ENCODE assay signal across 35 cellular contexts in the genomic region with DNA sequence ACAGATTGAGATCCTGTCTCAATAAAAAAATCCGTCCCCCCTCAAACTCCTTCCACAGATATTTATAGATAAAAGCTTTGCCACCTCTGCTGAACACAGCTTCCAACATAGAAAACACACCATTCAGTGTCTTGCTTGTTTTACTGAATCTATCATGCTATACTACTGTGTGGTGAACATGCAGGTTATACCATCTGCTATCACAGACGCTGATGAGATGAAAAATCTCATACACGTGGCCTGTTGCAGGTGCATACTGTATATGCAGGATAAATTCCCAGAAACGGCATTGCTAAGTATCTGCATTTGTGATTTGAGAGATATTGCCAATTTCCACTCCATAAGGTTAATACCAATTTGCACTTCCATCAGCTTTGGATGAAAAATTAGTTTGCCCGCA. TPM values are rescaled to one million over a fixed set of nuclear protein-coding genes. Genes with fewer than 3 reads are reported as not detected.
"Had no signal": no experiment of that assay in that cellular context is flagged by ENCODE, and none has a peak within 500 bp of the region (broad histone marks: within the 10 kb centered on the region; RNA-seq: fewer than 3 reads in every experiment).

No MANE protein-coding gene starts in this region.

- H3K27me3 ChIP-seq: adrenal gland, body of pancreas, brain microvascular endothelial cell, breast epithelium had no signal

- H3K4me3 ChIP-seq: adrenal gland, body of pancreas, breast epithelium had no signal

- H3K27ac ChIP-seq: adrenal gland, body of pancreas, brain microvascular endothelial cell, breast epithelium, WERI-Rb-1 had no signal

- H3K36me3 ChIP-seq: adrenal gland, brain microvascular endothelial cell, breast epithelium, WERI-Rb-1 had no signal

- H3K9me3 ChIP-seq: adrenal gland, body of pancreas, breast epithelium had no signal

- DNase-seq: activated B cell treated with CpG ODN at 0.5 μM for 24 hours; activated CD4-positive, alpha-beta memory T cell treated with anti-CD3 and anti-CD28 coated beads for 36 hours; activated CD4-positive, alpha-beta T cell treated with anti-CD3 and anti-CD28 coated beads for 4 hours; activated CD4-positive, alpha-beta T cell treated with anti-CD3 and anti-CD28 coated beads, Interleukin-2, amount 10 ng/mL, durations not matched to agents 24 days and 14 days; activated CD4-positive, alpha-beta T cell treated with anti-CD3 and anti-CD28 coated beads, Interleukin-2, amount 50 U/mL, for 1 hour; activated CD4-positive, alpha-beta T cell treated with anti-CD3 and anti-CD28 coated beads, Interleukin-2, amount 50 U/mL, for 4 hours; activated CD4-positive, CD25-positive, alpha-beta regulatory T cell treated with anti-CD3 and anti-CD28 coated beads, Interleukin-2, amount 50 U/mL, for 72 hours; activated CD8-positive, alpha-beta memory T cell treated with anti-CD3 and anti-CD28 coated beads, Interleukin-2, amount 50 U/mL, for 4 hours; activated CD8-positive, alpha-beta T cell treated with anti-CD3 and anti-CD28 coated beads for 36 hours; activated effector memory CD4-positive, alpha-beta T cell treated with anti-CD3 and anti-CD28 coated beads, Interleukin-2, amount 50 U/mL, for 16 hours; activated gamma-delta T cell treated with Interleukin-2 at 50 U/mL for 16 hours; activated naive CD4-positive, alpha-beta T cell; activated naive CD4-positive, alpha-beta T cell treated with anti-CD3 and anti-CD28 coated beads for 36 hours; activated naive CD4-positive, alpha-beta T cell treated with anti-CD3 and anti-CD28 coated beads, Interleukin-2, amount 50 U/mL, for 16 hours; activated naive CD8-positive, alpha-beta T cell treated with anti-CD3 and anti-CD28 coated beads for 36 hours; activated T-cell treated with anti-CD3 and anti-CD28 coated beads for 4 hours; activated T-cell treated with anti-CD3 and anti-CD28 coated beads, Interleukin-2, amount 50 U/mL, for 1 hour; activated T-cell treated with anti-CD3 and anti-CD28 coated beads, Interleukin-2, amount 50 U/mL, for 4 hours; activated T-cell treated with anti-CD3 and anti-CD28 coated beads, Interleukin-2, amount 50 U/mL, for 72 hours; adrenal gland; amniotic stem cell; aorta; body of pancreas; brain microvascular endothelial cell; central memory CD4-positive, alpha-beta T cell; T-helper 2 cell; T-helper 9 cell; WERI-Rb-1 had no signal

- FAIRE-seq: astrocyte, TTC549 had no signal

- ATAC-seq: activated CD8-positive, alpha-beta T cell treated with anti-CD3 and anti-CD28 coated beads for 36 hours; activated naive CD4-positive, alpha-beta T cell treated with anti-CD3 and anti-CD28 coated beads, Interleukin-2, amount 50 U/mL, for 72 hours; activated T-cell treated with anti-CD3 and anti-CD28 coated beads, Interleukin-2, amount 50 U/mL, for 4 hours; activated T-cell treated with anti-CD3 and anti-CD28 coated beads, Interleukin-2, amount 50 U/mL, for 72 hours; activated T-helper 17 cell treated with anti-CD3 and anti-CD28 coated beads, Interleukin-2, amount 50 U/mL, for 72 hours; body of pancreas had no signal

- H3K4me1 ChIP-seq: breast epithelium had no signal

RNA-seq across cellular contexts. Expression of gene IL34, which starts 30.4 kb away (rescaled TPM):
- total RNA-seq: activated CD4-positive, alpha-beta memory T cell treated with anti-CD3 and anti-CD28 coated beads for 36 hours; activated CD8-positive, alpha-beta memory T cell treated with anti-CD3 and anti-CD28 coated beads for 36 hours; activated CD8-positive, alpha-beta T cell treated with anti-CD3 and anti-CD28 coated beads for 36 hours; activated naive CD4-positive, alpha-beta T cell treated with anti-CD3 and anti-CD28 coated beads for 36 hours; activated naive CD4-positive, alpha-beta T cell treated with anti-CD3 and anti-CD28 coated beads, Interleukin-2, amount 50 U/mL, for 72 hours; activated T-helper 1 cell treated with anti-CD3 and anti-CD28 coated beads, Interleukin-12 subunit alpha, Interleukin-12 subunit beta, Interleukin-2, Interleukin-4 antibody, amounts not matched to agents 30 ng/mL and 10 ng/mL and 1 ng/mL, durations not matched to agents 14 hours and 24 hours and 36 hours; activated T-helper 17 cell treated with anti-CD3 and anti-CD28 coated beads, Interleukin-2, amount 50 U/mL, for 72 hours had no signal
